Comparison of ENCODE assay signal across 20 cellular contexts in the genomic region with DNA sequence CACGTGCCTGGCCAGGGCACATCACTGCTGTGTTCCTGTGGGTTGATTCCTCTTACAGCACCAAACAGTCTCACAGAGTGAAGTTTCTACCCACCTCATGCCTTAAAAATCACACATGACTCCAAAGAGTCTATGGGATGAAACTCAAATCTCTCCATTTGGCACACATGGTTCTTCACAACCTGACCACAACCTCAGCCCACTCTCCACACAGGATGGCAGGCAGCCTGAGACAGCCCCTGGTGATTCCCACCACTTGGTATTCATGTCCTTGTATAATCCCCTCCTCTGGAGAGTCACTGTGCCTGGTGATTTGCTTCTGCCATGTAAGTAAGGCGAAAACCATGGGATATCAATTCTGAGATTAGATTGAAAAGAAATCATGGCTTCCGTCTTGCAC.
"Had no signal": no experiment of that assay in that cellular context is flagged by ENCODE, and none has a peak within 500 bp of the region (broad histone marks: within the 10 kb centered on the region; RNA-seq: fewer than 3 reads in every experiment).

No MANE protein-coding gene starts in this region.

- H3K9me3 Mint-ChIP-seq: activated CD4-positive, alpha-beta memory T cell treated with anti-CD3 and anti-CD28 coated beads, Interleukin-2, amount 10 ng/mL, durations not matched to agents 7 days and 5 days; endodermal cell had no signal

- H3K27me3 Mint-ChIP-seq: activated CD4-positive, alpha-beta memory T cell treated with anti-CD3 and anti-CD28 coated beads, Interleukin-2, amount 10 ng/mL, durations not matched to agents 7 days and 5 days; naive thymus-derived CD4-positive, alpha-beta T cell; T-helper 17 cell had no signal

- ATAC-seq: gastroesophageal sphincter; heart left ventricle; left cardiac atrium; mucosa of descending colon; naive thymus-derived CD4-positive, alpha-beta T cell; T-helper 17 cell had no signal

- H3K4me3 Mint-ChIP-seq: activated CD4-positive, alpha-beta memory T cell treated with anti-CD3 and anti-CD28 coated beads, Interleukin-2, amount 10 ng/mL, durations not matched to agents 7 days and 5 days; endodermal cell; T-helper 17 cell had no signal

- DNase-seq: activated CD4-positive, alpha-beta memory T cell treated with anti-CD3 and anti-CD28 coated beads, Interleukin-2, amount 10 ng/mL, durations not matched to agents 7 days and 5 days; activated CD4-positive, alpha-beta T cell treated with anti-CD3 and anti-CD28 coated beads for 48 hours; activated CD4-positive, CD25-positive, alpha-beta regulatory T cell; activated gamma-delta T cell; cortex of kidney; endodermal cell; heart left ventricle; left cardiac atrium; mesenchymal stem cell; mucosa of descending colon; naive thymus-derived CD4-positive, alpha-beta T cell; retina; spleen; stimulated activated CD4-positive, alpha-beta T cell treated with anti-CD3 and anti-CD28 coated beads, Interleukin-4, amount 100 ng/mL, for 1 hour; stomach; SW 1271; T-helper 17 cell had no signal

- H3K27ac Mint-ChIP-seq: activated CD4-positive, alpha-beta memory T cell treated with anti-CD3 and anti-CD28 coated beads, Interleukin-2, amount 10 ng/mL, durations not matched to agents 7 days and 5 days; activated naive CD4-positive, alpha-beta T cell treated with anti-CD3 and anti-CD28 coated beads, Interleukin-2, amount 50 U/mL, for 72 hours; endodermal cell; progenitor cell of endocrine pancreas; T-helper 17 cell had no signal
